In the genomic region with DNA sequence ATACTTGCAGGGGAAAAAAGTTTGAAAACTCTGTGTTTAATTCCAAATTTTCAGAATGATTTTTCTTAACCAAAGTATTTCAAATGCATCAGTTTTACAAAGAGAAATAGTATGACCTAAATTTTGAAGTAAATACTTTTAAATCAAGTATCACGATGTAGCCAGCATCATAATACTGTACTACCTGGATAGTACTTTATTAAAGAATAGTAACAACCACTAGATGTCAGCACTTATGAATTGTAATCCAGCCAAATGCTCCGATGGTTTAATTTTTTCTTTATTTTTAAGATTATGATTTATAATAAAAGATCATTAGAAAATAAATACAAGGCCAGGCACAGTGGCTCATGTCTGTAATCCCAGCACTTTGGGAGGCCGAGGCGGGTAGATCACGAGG, we compare ENCODE assay signal across 1 cellular context.
TF ChIP-seq lines count a peak whose summit lies in the region.

No MANE protein-coding gene starts in this region.

TF ChIP-seq in HepG2, 621 proteins besides CTCF, POLR2A, EP300 and RAD21:
- TF ChIP-seq ZNF577 (CRISPR knock-in tag; IDR thresholded peaks at IDR 0.05; ENCODE audit: borderline replicate concordance, low read depth) (no peak), ZNF331 (CRISPR knock-in tag; IDR thresholded peaks at IDR 0.05) (no peak), HES4 (CRISPR knock-in tag; IDR thresholded peaks at IDR 0.05; ENCODE audit: borderline replicate concordance) (no peak), ZNF816 (CRISPR knock-in tag; IDR thresholded peaks at IDR 0.05; ENCODE audit: borderline replicate concordance) (no peak), YEATS2 (CRISPR knock-in tag; IDR thresholded peaks at IDR 0.05; ENCODE audit: borderline replicate concordance) (no peak), ZNF451 (CRISPR knock-in tag; IDR thresholded peaks at IDR 0.05) (no peak), ZNF224 (CRISPR knock-in tag; IDR thresholded peaks at IDR 0.05) (no peak), PHF8 (CRISPR knock-in tag; IDR thresholded peaks at IDR 0.05) (no peak), HNRNPH1 (optimal IDR thresholded peaks at IDR 0.05; ENCODE audit: low read depth, low read length) (no peak)
- TF ChIP-seq, protein P1, sequence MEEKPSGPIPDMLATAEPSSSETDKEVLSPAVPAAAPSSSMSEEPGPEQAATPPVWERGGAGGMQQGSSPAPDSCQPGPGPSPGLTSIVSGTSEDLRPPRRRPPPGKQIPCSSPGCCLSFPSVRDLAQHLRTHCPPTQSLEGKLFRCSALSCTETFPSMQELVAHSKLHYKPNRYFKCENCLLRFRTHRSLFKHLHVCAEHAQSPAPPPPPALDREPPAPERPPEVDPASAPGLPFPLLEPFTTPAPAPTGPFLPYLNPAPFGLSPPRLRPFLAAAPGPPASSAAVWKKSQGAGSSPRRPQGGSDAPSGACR (CRISPR knock-in tag; IDR thresholded peaks at IDR 0.05): no peak
